8 cellular contexts compared by ENCODE assay signal in genomic region chr1:43991476-43992231, GRCh38. TPM values are rescaled to one million over a fixed set of nuclear protein-coding genes. Genes with fewer than 3 reads are reported as not detected.
A peak's percentile ranks its signal among the peaks of the same experiment; 100 is the strongest.
DNase-seq lines count a peak whose midpoint lies in the region; ATAC-seq and TF ChIP-seq lines count a peak whose summit lies in the region.

Gene CCDC24 (plus strand): TSS chr1:43991599. CDS start chr1:43991879, 280 bp downstream.

- intact Hi-C loops in left lung (cut with DNase I), result no loop called here

- H3K4me1 ChIP-seq in left lung, result peaks cover 7 to 22% of the 10 kb centered on the region in 2 donors

- H3K36me3 ChIP-seq in left lung, result no peaks in the 10 kb centered on the region

- no peaks in the 10 kb centered on the region for H3K27me3 ChIP-seq in left lung

- peak within 1 kb of the TSS; percentile 71 to 86 for H3K27ac ChIP-seq in left lung

- TF ChIP-seq CTCF in left lung (IDR thresholded peaks at IDR 0.05), result no peak

- peak; percentile 55 for ATAC-seq in GM18520 (IDR thresholded peaks at IDR 0.05; ENCODE audit: unreplicated experiment)
- ATAC-seq in HG03066 (IDR thresholded peaks at IDR 0.05; ENCODE audit: low read depth, unreplicated experiment), result peak; percentile 78
- ATAC-seq in left lung, result peak; percentile 89

- H3K9me3 ChIP-seq in left lung, result no peaks in the 10 kb centered on the region

- peak; percentile 82 for DNase-seq in A172 (ENCODE audit: low spot score)
- DNase-seq in NCI-H345 treated with DMSO at 0.1 percent for 48 hours (lab: John Stamatoyannopoulos, UW; ENCODE audit: unreplicated experiment), result peak; percentile 58
- DNase-seq in activated CD4-positive, alpha-beta T cell treated with anti-CD3 and anti-CD28 coated beads for 48 hours, result peak; percentile 81
- DNase-seq in cortex of kidney (lab: John Stamatoyannopoulos, UW), result peak; percentile 27
- DNase-seq in left lung, result peak; percentile 90 to 97
- DNase-seq in stimulated activated CD4-positive, alpha-beta T cell treated with anti-CD3 and anti-CD28 coated beads, Interleukin-2, amount 100 ng/mL, for 48 hours, result peak; percentile 69 to 71

- peak within 1 kb of the TSS; percentile 68 to 82 for H3K4me3 ChIP-seq in left lung

RNA-seq across cellular contexts. Expression of gene CCDC24, which starts in this region (rescaled TPM):
- 8.8 and 13.9 TPM in 2 replicates for total RNA-seq in A172 (2014; rRNA removed; shearing (Covaris generic))
- 10 to 100 TPM in 1 of 2 donors, 1 to 10 TPM in 1; 9.9 to 13.7 TPM for total RNA-seq in left lung

Comparison
In these comparisons a context has a peak if more than half of its experiments do, and no peak if none do; other contexts are left out.
1. Peak in every context shown above with its lines: DNase-seq, ATAC-seq, H3K4me3 ChIP-seq and H3K27ac ChIP-seq.
2. DNase-seq: peak in every context shown above with its lines; median percentile 94 in left lung; 82 in A172; 81 in activated CD4-positive, alpha-beta T cell treated with anti-CD3 and anti-CD28 coated beads for 48 hours; 70 in stimulated activated CD4-positive, alpha-beta T cell treated with anti-CD3 and anti-CD28 coated beads, Interleukin-2, amount 100 ng/mL, for 48 hours; 58 in NCI-H345 treated with DMSO at 0.1 percent for 48 hours; 27 in cortex of kidney.